In genomic region chr15:79310985-79311900, GRCh38 we compare ENCODE assay signal across 8 cellular contexts. TPM values are rescaled to one million over a fixed set of nuclear protein-coding genes. Genes with fewer than 3 reads are reported as not detected.
A peak's percentile ranks its signal among the peaks of the same experiment; 100 is the strongest.
DNase-seq lines count a peak whose midpoint lies in the region; ATAC-seq and TF ChIP-seq lines count a peak whose summit lies in the region.

TSS of gene TMED3 (plus strand) at chr15:79311112. CDS start at chr15:79311250, 138 bp downstream.

- ATAC-seq in GM21390 (IDR thresholded peaks at IDR 0.05; ENCODE audit: unreplicated experiment), result peak; percentile 91

- CTCF ChIA-PET in OCI-LY7 (lab: Charles Lee; ENCODE audit: unreplicated experiment), result interaction anchor here (0.6 kb wide), 1 partner anchor 202 kb away, joined by 3 read pairs; no protein-coding TSS in a partner anchor

- no peaks in the 10 kb centered on the region for H3K9me3 ChIP-seq in OCI-LY7 (ENCODE audit: low read length)
- no peaks in the 10 kb centered on the region for H3K9me3 ChIP-seq in mucosa of stomach (ENCODE audit: control insufficient read depth, low read length)

- peaks cover 17% of the 10 kb centered on the region for H3K4me1 ChIP-seq in OCI-LY7 (ENCODE audit: insufficient read depth, low read length, poor library complexity, severe bottlenecking)
- H3K4me1 ChIP-seq in mucosa of stomach (ENCODE audit: control insufficient read depth, insufficient read depth, low read length), result peaks cover 16% of the 10 kb centered on the region

- BruUV-seq in OCI-LY7 (replicated peaks; lab: Mats Ljungman, UMichigan), result no TSS peak

- peaks cover 19% of the 10 kb centered on the region for H3K79me2 ChIP-seq in OCI-LY7 (ENCODE audit: insufficient read depth, low read depth, low read length)

- 0 out of 2 replicates have a peak, but pooled peaks cover 8% of the 10 kb centered on the region for H4K20me1 ChIP-seq in OCI-LY7 (ENCODE audit: insufficient read depth, low read length)

- no peaks in the 10 kb centered on the region for H3K27me3 ChIP-seq in mucosa of stomach (ENCODE audit: control insufficient read depth, insufficient read depth, low read length)

- H3K27ac ChIP-seq in OCI-LY7 (ENCODE audit: low read depth, low read length, poor library complexity, severe bottlenecking), result peak within 1 kb of the TSS; percentile 12

- POLR2A ChIA-PET in OCI-LY7 (lab: Charles Lee), result interaction anchor here (0.6 to 0.9 kb wide), 2 partner anchors 32 to 258 kb away, joined by 3 read pairs; no protein-coding TSS in a partner anchor

- peak within 1 kb of the TSS; percentile 88 for H3K9ac ChIP-seq in mucosa of stomach (ENCODE audit: low read length)

- DNase-seq in DMS 273 treated with DMSO at 0.1 percent for 48 hours (lab: John Stamatoyannopoulos, UW) (peak; percentile 53), HUDEP-2 (lab: John Stamatoyannopoulos, UW; ENCODE audit: unreplicated experiment in 76 of 76) (peak in 73 of 76 experiments; percentile 6 to 85 (median 57)), OCI-LY7 (ENCODE audit: low spot score) (peak; percentile 92), activated T-cell treated with anti-CD3 and anti-CD28 coated beads for 24 hours (ENCODE audit: low read depth) (peak; percentile 79), erythroblast (lab: John Stamatoyannopoulos, UW) (peak; percentile 84 to 85)
- DNase-seq in stimulated activated CD8-positive, alpha-beta memory T cell treated with anti-CD3 and anti-CD28 coated beads, Interleukin-4, amount 100 ng/mL, for 48 hours, result peak; percentile 85

- peak within 1 kb of the TSS; percentile 83 for H3K4me3 ChIP-seq in OCI-LY7 (ENCODE audit: low read depth, low read length, poor library complexity, severe bottlenecking)
- H3K4me3 ChIP-seq in mucosa of stomach (ENCODE audit: low read length), result peak within 1 kb of the TSS; percentile 93

- H3K36me3 ChIP-seq in OCI-LY7 (ENCODE audit: insufficient read depth, low read length) (peaks cover 41% of the 10 kb centered on the region), mucosa of stomach (ENCODE audit: control insufficient read depth, insufficient read depth, low read length) (peaks cover 11% of the 10 kb centered on the region)

- peak within 1 kb of the TSS; percentile 100 for H3K4me2 ChIP-seq in OCI-LY7 (ENCODE audit: low read length)

- no peaks in the 10 kb centered on the region for H3K9me2 ChIP-seq in OCI-LY7 (ENCODE audit: insufficient read depth, low read length)

- intact Hi-C loops in OCI-LY7 (cut with micrococcal nuclease; ENCODE audit: unreplicated experiment), result loop anchor here (5.0 kb wide), 1 partner anchor 1676 kb away; the partner anchor contains the start of gene MESD

- TF ChIP-seq POLR2A in erythroblast (IDR thresholded peaks at IDR 0.05; ENCODE audit: low read length), result peak; percentile 41

- H2AFZ ChIP-seq in OCI-LY7 (ENCODE audit: low read length), result peak within 1 kb of the TSS; percentile 93

- peak; percentile 63 for TF ChIP-seq CTCF in OCI-LY7 (conservative IDR thresholded peaks at IDR 0.05; ENCODE audit: low read length)

RNA-seq across cellular contexts. Expression of gene TMED3, which starts in this region (rescaled TPM):
- total RNA-seq in OCI-LY7 (2014; rRNA removed; shearing (Covaris generic)), result 51.5 and 55.9 TPM in 2 replicates
- 31.5 and 33.2 TPM in 2 replicates for total RNA-seq in OCI-LY7 (2022)

Comparison
In these comparisons a context has a peak if more than half of its experiments do, and no peak if none do; other contexts are left out.
1. Peak in every context shown above with its lines: DNase-seq, ATAC-seq, H3K4me3 ChIP-seq and H3K27ac ChIP-seq.